Comparison of ENCODE assay signal across 23 cellular contexts in the genomic region with DNA sequence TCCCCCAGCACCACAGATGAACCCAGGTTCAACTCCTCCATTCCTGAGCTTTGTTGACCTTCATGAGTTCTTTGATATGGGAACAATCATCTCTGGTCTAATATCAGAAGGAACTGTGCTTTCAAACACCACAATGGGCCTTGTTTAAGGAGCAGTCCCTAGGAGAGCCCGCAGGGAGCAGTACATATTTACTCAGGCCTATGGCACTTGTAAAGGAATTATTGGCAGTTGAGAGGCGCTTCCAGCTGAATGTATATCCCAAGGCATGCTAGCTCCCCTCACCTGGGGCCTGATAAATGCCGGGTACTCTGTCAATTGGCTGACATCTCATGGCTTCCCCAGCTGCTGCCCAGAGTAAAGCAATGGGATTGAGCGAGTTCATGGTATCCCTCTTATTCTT.
DNase-seq lines count a peak whose midpoint lies in the region; ATAC-seq, FAIRE-seq and TF ChIP-seq lines count a peak whose summit lies in the region.
"Had no signal": no experiment of that assay in that cellular context is flagged by ENCODE, and none has a peak within 500 bp of the region (broad histone marks: within the 10 kb centered on the region; RNA-seq: fewer than 3 reads in every experiment).

No MANE protein-coding gene starts in this region.

- peaks cover 11% of the 10 kb centered on the region for H3K9me3 Mint-ChIP-seq in activated naive CD8-positive, alpha-beta T cell (ENCODE audit: low read depth)
- peaks cover 17% of the 10 kb centered on the region for H3K9me3 Mint-ChIP-seq in activated naive CD8-positive, alpha-beta T cell treated with anti-CD3 and anti-CD28 coated beads, Interleukin-2, amount 50 U/mL, for 24 hours
- H3K9me3 Mint-ChIP-seq in activated CD4-positive, alpha-beta T cell treated with anti-CD3 and anti-CD28 coated beads for 36 hours (ENCODE audit: low read depth) = peaks cover 9% of the 10 kb centered on the region
- H3K9me3 Mint-ChIP-seq: HFFc6 had no signal

- H3K4me2 ChIP-seq in HepG2 (ENCODE audit: low read depth, low read length) = no peak overlapping the region; the same call in 1 of the 2 replicates
- H3K4me2 ChIP-seq: KMS-11 had no signal

- intact Hi-C loops in body of pancreas (cut with DNase I) (no loop called here), HepG2 (cut with micrococcal nuclease; ENCODE audit: unreplicated experiment) (loop anchor here (1.0 to 10.0 kb wide), 4 partner anchors 68 to 772 kb away; no protein-coding TSS in a partner anchor), upper lobe of right lung (cut with DNase I) (no loop called here)
- intact Hi-C loops in activated CD4-positive, alpha-beta T cell treated with anti-CD3 and anti-CD28 coated beads for 36 hours (cut with DNase I, micrococcal nuclease) = no loop called here

- 65 to 69% methylated on average over 3 to 4 of the region's 4 CpGs for WGBS in body of pancreas, 2 donors
- WGBS in HepG2 (ENCODE audit: low lambda C conversion rate) = 26% methylated on average over 3 of the region's 4 CpGs

- H3K27me3 ChIP-seq in body of pancreas = no peaks in the 10 kb centered on the region
- H3K27me3 ChIP-seq in HepG2 (ENCODE audit: control insufficient read depth in 1 of 2, insufficient read depth in 2 of 2, low read length in 2 of 2) = no peaks in the 10 kb centered on the region
- no peaks in the 10 kb centered on the region for H3K27me3 ChIP-seq in upper lobe of right lung
- H3K27me3 ChIP-seq: dorsolateral prefrontal cortex, SJCRH30 had no signal

- H3K9me3 ChIP-seq in body of pancreas (no peaks in the 10 kb centered on the region), HepG2 (ENCODE audit: low read length) (no peaks in the 10 kb centered on the region), upper lobe of right lung (no peaks in the 10 kb centered on the region)
- H3K9me3 ChIP-seq: SJCRH30 had no signal

- H3K4me3 ChIP-seq in body of pancreas = no peak overlapping the region
- no peak overlapping the region for H3K4me3 ChIP-seq in HepG2 (replicated peaks in 1 of 3; ENCODE audit: insufficient read depth in 1 of 3, low read depth in 2 of 3, low read length in 3 of 3)
- H3K4me3 ChIP-seq in upper lobe of right lung = no peak overlapping the region
- H3K4me3 ChIP-seq: dorsolateral prefrontal cortex, SJCRH30 had no signal

- no peaks in the 10 kb centered on the region for H3K4me1 ChIP-seq in body of pancreas
- peaks cover 58% of the 10 kb centered on the region for H3K4me1 ChIP-seq in HepG2 (ENCODE audit: insufficient read depth, low read length)
- H3K4me1 ChIP-seq in upper lobe of right lung = no peaks in the 10 kb centered on the region

- H3K79me2 ChIP-seq in HepG2 (ENCODE audit: insufficient read depth, low read length) = no peaks in the 10 kb centered on the region

- H4K20me1 ChIP-seq in HepG2 (ENCODE audit: insufficient read depth, low read length) = no peaks in the 10 kb centered on the region

- H3K4me1 Mint-ChIP-seq in activated naive CD8-positive, alpha-beta T cell (ENCODE audit: low read depth) = peaks cover 60% of the 10 kb centered on the region
- peaks cover 64% of the 10 kb centered on the region for H3K4me1 Mint-ChIP-seq in activated naive CD8-positive, alpha-beta T cell treated with anti-CD3 and anti-CD28 coated beads, Interleukin-2, amount 50 U/mL, for 24 hours
- peaks cover 49% of the 10 kb centered on the region for H3K4me1 Mint-ChIP-seq in activated CD4-positive, alpha-beta T cell treated with anti-CD3 and anti-CD28 coated beads for 36 hours

- peak; percentile 78 for TF ChIP-seq RAD21 in HepG2 (CRISPR knock-in tag; IDR thresholded peaks at IDR 0.05)

- no peak overlapping the region for H3K9ac ChIP-seq in HepG2 (ENCODE audit: insufficient read depth, low read depth, low read length)
- H3K9ac ChIP-seq: KMS-11 had no signal

- no peak overlapping the region for H3K4me3 Mint-ChIP-seq in activated naive CD8-positive, alpha-beta T cell
- H3K4me3 Mint-ChIP-seq in activated naive CD8-positive, alpha-beta T cell treated with anti-CD3 and anti-CD28 coated beads, Interleukin-2, amount 50 U/mL, for 24 hours = no peak overlapping the region
- H3K4me3 Mint-ChIP-seq in activated CD4-positive, alpha-beta T cell treated with anti-CD3 and anti-CD28 coated beads for 36 hours = no peak overlapping the region
- H3K4me3 Mint-ChIP-seq: HFFc6; T-helper 2 cell treated with Interferon-gamma antibody and Interleukin-4, amounts not matched to agents 5 μg/mL and 100 μg/mL, for 36 hours had no signal

- TF ChIP-seq EP300 in HepG2 (IDR thresholded peaks at IDR 0.05; ENCODE audit: low read depth in 2 of 2, low read length in 2 of 2) = no peak
- TF ChIP-seq EP300 in HepG2 (CRISPR knock-in tag; IDR thresholded peaks at IDR 0.05; ENCODE audit: borderline replicate concordance) = no peak

- CTCF ChIA-PET in HepG2 (lab: Yijun Ruan, JAX; ENCODE audit: low intra/inter-chr PET ratio, low total read pairs) = interaction anchor here (0.8 to 3.4 kb wide), 4 partner anchors 58 to 100 kb away, joined by 3 to 42 read pairs (median 5); no protein-coding TSS in a partner anchor
- CTCF ChIA-PET in activated CD4-positive, alpha-beta T cell treated with anti-CD3 and anti-CD28 coated beads for 36 hours (lab: Charles Lee) = interaction anchor here (0.6 to 2.2 kb wide), 8 partner anchors 17 to 233 kb away, joined by 3 to 6 read pairs (median 4); no protein-coding TSS in a partner anchor

- no peak for ATAC-seq in activated naive CD8-positive, alpha-beta T cell treated with anti-CD3 and anti-CD28 coated beads, Interleukin-2, amount 50 U/mL, for 24 hours
- ATAC-seq in body of pancreas = peak; percentile 71
- peak; percentile 96 for ATAC-seq in HepG2
- peak; percentile 42 for ATAC-seq in upper lobe of right lung
- no peak for ATAC-seq in activated CD4-positive, alpha-beta T cell treated with anti-CD3 and anti-CD28 coated beads for 36 hours
- ATAC-seq in HG03135 (IDR thresholded peaks at IDR 0.05; ENCODE audit: unreplicated experiment) = no peak
- ATAC-seq: activated naive CD4-positive, alpha-beta T cell treated with anti-CD3 and anti-CD28 coated beads, Interleukin-2, amount 50 U/mL, for 72 hours had no signal

- peaks cover 2% of the 10 kb centered on the region for H3K36me3 Mint-ChIP-seq in activated naive CD8-positive, alpha-beta T cell
- H3K36me3 Mint-ChIP-seq in activated naive CD8-positive, alpha-beta T cell treated with anti-CD3 and anti-CD28 coated beads, Interleukin-2, amount 50 U/mL, for 24 hours (ENCODE audit: low read depth) = peaks cover 5% of the 10 kb centered on the region
- H3K36me3 Mint-ChIP-seq in activated CD4-positive, alpha-beta T cell treated with anti-CD3 and anti-CD28 coated beads for 36 hours (ENCODE audit: low read depth) = peaks cover 6% of the 10 kb centered on the region

- no TSS peak for BruUV-seq in HepG2 (replicated peaks; lab: Mats Ljungman, UMichigan)

- H3K36me3 ChIP-seq in body of pancreas (replicated peaks in 1 of 2; ENCODE audit: insufficient read depth in 1 of 2, low read depth in 2 of 2) (no peaks in the 10 kb centered on the region), HepG2 (replicated peaks in 1 of 2; ENCODE audit: control insufficient read depth in 1 of 2, insufficient read depth in 2 of 2, low read length in 2 of 2) (no peaks in the 10 kb centered on the region), upper lobe of right lung (no peaks in the 10 kb centered on the region)
- H3K36me3 ChIP-seq: SJCRH30 had no signal

- H3K27ac ChIP-seq in body of pancreas (no peak overlapping the region), HepG2 (ENCODE audit: extremely low read length, insufficient read depth, low read length) (no peak overlapping the region), upper lobe of right lung (no peak overlapping the region)
- H3K27ac ChIP-seq: dorsolateral prefrontal cortex, KMS-11, SJCRH30 had no signal

- no peak for TF ChIP-seq POLR2A in body of pancreas (IDR thresholded peaks at IDR 0.05)
- TF ChIP-seq POLR2A in HepG2 (IDR thresholded peaks at IDR 0.05; ENCODE audit: insufficient read depth in 1 of 2, low read depth in 2 of 2, low read length in 2 of 2) = no peak

- H3K27ac Mint-ChIP-seq in activated naive CD8-positive, alpha-beta T cell = peak overlapping the region; percentile 41
- H3K27ac Mint-ChIP-seq in activated naive CD8-positive, alpha-beta T cell treated with anti-CD3 and anti-CD28 coated beads, Interleukin-2, amount 50 U/mL, for 24 hours = no peak overlapping the region
- H3K27ac Mint-ChIP-seq in activated CD4-positive, alpha-beta T cell treated with anti-CD3 and anti-CD28 coated beads for 36 hours = no peak overlapping the region
- H3K27ac Mint-ChIP-seq: activated naive CD4-positive, alpha-beta T cell treated with anti-CD3 and anti-CD28 coated beads, Interleukin-2, amount 50 U/mL, for 72 hours; HFFc6; T-helper 2 cell treated with Interferon-gamma antibody and Interleukin-4, amounts not matched to agents 5 μg/mL and 100 μg/mL, for 36 hours had no signal

- POLR2A ChIA-PET in HepG2 (lab: Yijun Ruan, JAX) = interaction anchor here (1.0 to 5.2 kb wide), 7 partner anchors 11 to 107 kb away, joined by 4 to 41 read pairs (median 7); a partner anchor contains a TSS
- POLR2A ChIA-PET in activated CD4-positive, alpha-beta T cell treated with anti-CD3 and anti-CD28 coated beads for 36 hours (lab: Charles Lee) = no interaction called here

- no peak overlapping the region for H2AFZ ChIP-seq in HepG2 (ENCODE audit: low read length)

- TF ChIP-seq CTCF in body of pancreas (IDR thresholded peaks at IDR 0.05) (peak in 5 of 7 experiments; percentile 11 to 60 (median 47)), HepG2 (CRISPR knock-in tag; IDR thresholded peaks at IDR 0.05) (peak; percentile 76), upper lobe of right lung (IDR thresholded peaks at IDR 0.05) (no peak)

- DNase-seq in activated naive CD8-positive, alpha-beta T cell treated with anti-CD3 and anti-CD28 coated beads, Interleukin-2, amount 50 U/mL, for 24 hours = no peak
- DNase-seq in body of pancreas (peak; percentile 49 to 70 (median 54)), HepG2 (ENCODE audit: low spot score) (peak; percentile 87), upper lobe of right lung (no peak), D341Med (ENCODE audit: low spot score) (no peak)
- DNase-seq in activated CD4-positive, alpha-beta T cell treated with anti-CD3 and anti-CD28 coated beads for 36 hours = no peak
- DNase-seq: C1 segment of cervical spinal cord; DMS79 treated with DMSO at 0.1 percent for 48 hours; dorsolateral prefrontal cortex; erythroblast; HFFc6; kidney glomerular epithelial cell; mesenchymal stem cell; NCI-H2081; stimulated activated CD4-positive, alpha-beta T cell treated with anti-CD3 and anti-CD28 coated beads, Interleukin-12 subunit alpha, Interleukin-12 subunit beta, amount 100 ng/mL, for 4 hours; stimulated activated CD8-positive, alpha-beta memory T cell treated with anti-CD3 and anti-CD28 coated beads, Interleukin-4, amount 100 ng/mL, for 48 hours had no signal

- peak; percentile 93 for FAIRE-seq in HepG2 (lab: Jason Lieb, UNC)
- FAIRE-seq: frontal cortex had no signal

- H3K27me3 Mint-ChIP-seq in activated naive CD8-positive, alpha-beta T cell = no peaks in the 10 kb centered on the region
- H3K27me3 Mint-ChIP-seq in activated naive CD8-positive, alpha-beta T cell treated with anti-CD3 and anti-CD28 coated beads, Interleukin-2, amount 50 U/mL, for 24 hours = no peaks in the 10 kb centered on the region
- no peaks in the 10 kb centered on the region for H3K27me3 Mint-ChIP-seq in activated CD4-positive, alpha-beta T cell treated with anti-CD3 and anti-CD28 coated beads for 36 hours

- in situ Hi-C loops in HepG2 (cut with HindIII; ENCODE audit: extremely low pct_ligation_motif_present, low pct_unique_long_range_greater_than_20kb) = no loop called here

TF ChIP-seq in HepG2, 621 proteins besides CTCF, POLR2A, EP300 and RAD21 (continues in another document):
- TF ChIP-seq ARNT (IDR thresholded peaks at IDR 0.05) = no peak

Comparison
In these comparisons a context has a peak if more than half of its experiments do, and no peak if none do; other contexts are left out.
1. ATAC-seq: peak in body of pancreas (single experiment), HepG2 (single experiment) and upper lobe of right lung (single experiment); none in activated naive CD8-positive, alpha-beta T cell treated with anti-CD3 and anti-CD28 coated beads, Interleukin-2, amount 50 U/mL, for 24 hours (single experiment), activated CD4-positive, alpha-beta T cell treated with anti-CD3 and anti-CD28 coated beads for 36 hours (single experiment) and HG03135 (single experiment).
2. DNase-seq: peak in body of pancreas (4 of 4) and HepG2 (single experiment); none in activated naive CD8-positive, alpha-beta T cell treated with anti-CD3 and anti-CD28 coated beads, Interleukin-2, amount 50 U/mL, for 24 hours (single experiment), upper lobe of right lung (single experiment), D341Med (single experiment) and activated CD4-positive, alpha-beta T cell treated with anti-CD3 and anti-CD28 coated beads for 36 hours (single experiment).